In the genomic region with DNA sequence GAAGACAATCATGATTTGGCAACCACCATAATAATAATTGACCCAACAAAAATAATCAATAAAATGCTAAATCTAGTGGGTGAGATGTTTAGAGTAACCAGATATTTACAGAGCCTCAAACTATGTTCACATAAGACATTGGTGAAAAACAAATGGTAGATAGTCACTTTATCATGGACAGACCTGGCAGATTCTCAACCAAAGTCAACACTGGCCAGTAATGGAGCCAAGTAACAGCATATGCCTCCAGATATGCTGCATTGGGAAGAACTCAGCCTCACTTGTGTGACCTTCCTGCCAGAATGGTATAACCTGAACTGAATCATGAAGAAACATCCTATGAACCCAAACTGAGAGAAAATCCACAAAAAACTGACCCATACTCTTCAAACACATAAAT, we compare ENCODE assay signal across 9 cellular contexts. TPM values are rescaled to one million over a fixed set of nuclear protein-coding genes. Genes with fewer than 3 reads are reported as not detected.
"Had no signal": no experiment of that assay in that cellular context is flagged by ENCODE, and none has a peak within 500 bp of the region (broad histone marks: within the 10 kb centered on the region; RNA-seq: fewer than 3 reads in every experiment).

No MANE protein-coding gene starts in this region.

RNA-seq across cellular contexts. Expression of a gene that starts 53.8 kb away (rescaled TPM):
- total RNA-seq: subcutaneous adipose tissue, temporal lobe, thoracic aorta, thyroid gland, tibial nerve, upper lobe of right lung, ureter, urinary bladder, uterus had no signal
